1 cellular context compared by ENCODE assay signal in the genomic region with DNA sequence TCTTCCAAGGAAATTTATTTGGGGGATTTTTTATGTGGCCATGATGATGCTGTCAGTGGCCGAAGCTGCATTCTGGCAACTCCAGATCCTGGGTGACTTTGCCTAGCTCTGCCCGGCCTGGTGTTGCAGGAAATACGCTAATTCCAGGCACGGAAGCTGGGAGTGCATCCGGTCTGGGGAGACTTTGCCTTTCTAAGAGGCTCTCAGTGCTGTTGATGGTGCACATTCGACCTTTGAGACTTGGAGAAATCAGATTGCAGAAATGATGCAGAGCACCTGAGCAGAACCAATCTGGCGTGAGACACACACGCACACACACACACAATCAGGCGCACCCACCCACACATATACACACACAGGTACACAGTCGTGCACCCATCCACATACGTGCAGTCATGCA.
TF ChIP-seq lines count a peak whose summit lies in the region.

No MANE protein-coding gene starts in this region.

TF ChIP-seq in HepG2, 621 proteins besides CTCF, POLR2A, EP300 and RAD21 (continued from another document):
- no peak for TF ChIP-seq KIAA2018 (CRISPR knock-in tag; IDR thresholded peaks at IDR 0.05; ENCODE audit: borderline replicate concordance)
